Comparison of ENCODE assay signal across 24 cellular contexts in the genomic region with DNA sequence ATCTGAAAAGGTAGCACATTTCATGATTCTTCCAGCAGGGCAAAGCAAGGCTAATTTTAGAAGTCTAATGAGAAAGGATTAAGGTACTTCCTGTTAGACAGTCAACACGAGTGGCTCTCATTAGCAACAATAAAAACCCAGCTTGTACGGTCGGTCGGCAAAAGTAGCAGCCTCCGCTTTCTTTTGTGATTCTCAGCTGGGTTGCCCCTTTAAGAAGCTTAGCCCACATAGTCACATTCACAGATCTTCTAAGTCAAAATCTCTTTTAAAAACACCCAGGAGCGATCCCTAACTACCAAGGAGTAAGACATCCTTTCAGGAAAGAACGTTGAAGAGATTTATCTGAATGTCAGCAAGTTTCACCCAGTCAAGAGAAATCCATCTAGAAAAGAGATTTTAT.
A peak's percentile ranks its signal among the peaks of the same experiment; 100 is the strongest.
DNase-seq lines count a peak whose midpoint lies in the region; ATAC-seq and TF ChIP-seq lines count a peak whose summit lies in the region.
"Had no signal": no experiment of that assay in that cellular context is flagged by ENCODE, and none has a peak within 500 bp of the region (broad histone marks: within the 10 kb centered on the region; RNA-seq: fewer than 3 reads in every experiment).

No MANE protein-coding gene starts in this region.

- H2BK120ac ChIP-seq in mesendoderm (ENCODE audit: low read depth, low read length) = no peak overlapping the region

- no peaks in the 10 kb centered on the region for H3K27me3 ChIP-seq in GM23338 (ENCODE audit: insufficient read depth)
- H3K27me3 ChIP-seq in HUES6 (ENCODE audit: control insufficient read depth, insufficient read depth, low read length) = no peaks in the 10 kb centered on the region
- no peaks in the 10 kb centered on the region for H3K27me3 ChIP-seq in mesendoderm (ENCODE audit: insufficient read depth, low read length, poor library complexity)
- H3K27me3 ChIP-seq: brain microvascular endothelial cell, neutrophil had no signal

- peak; percentile 17 for ATAC-seq in GM23338
- ATAC-seq: activated T-cell treated with anti-CD3 and anti-CD28 coated beads, Interleukin-2, amount 50 U/mL, for 72 hours; HCT116; left colon had no signal

- H3K56ac ChIP-seq in mesendoderm (ENCODE audit: low read length) = peak overlapping the region; percentile 17

- peak overlapping the region; percentile 82 for H4K5ac ChIP-seq in mesendoderm (ENCODE audit: low read length)

- no peaks in the 10 kb centered on the region for H3K9me2 ChIP-seq in GM23338 (ENCODE audit: insufficient read depth)
- H3K9me2 ChIP-seq: SK-N-SH had no signal

- no peaks in the 10 kb centered on the region for H3K79me2 ChIP-seq in GM23338 (replicated peaks; ENCODE audit: insufficient read depth)
- no peaks in the 10 kb centered on the region for H3K79me2 ChIP-seq in mesendoderm (ENCODE audit: control insufficient read depth, insufficient read depth, low read length)

- H3F3A ChIP-seq in GM23338 (replicated peaks; ENCODE audit: low read depth) = no peaks in the 10 kb centered on the region

- no peak overlapping the region; the same call in 2 of the 3 replicates for H3K4me3 Mint-ChIP-seq in GM23338
- H3K4me3 Mint-ChIP-seq: activated CD4-positive, alpha-beta T cell treated with anti-CD3 and anti-CD28 coated beads, Interleukin-2, amount 10 ng/mL, durations not matched to agents 24 days and 14 days; activated T-cell treated with anti-CD3 and anti-CD28 coated beads, Interleukin-2, amount 50 U/mL, for 72 hours; CD14-positive monocyte; T-helper 1 cell treated with Interleukin-12 subunit alpha and Interleukin-12 subunit beta and Interleukin-4 antibody, amounts not matched to agents 30 μg/mL and 1 μg/mL, for 36 hours had no signal

- no peaks in the 10 kb centered on the region for H4K20me1 ChIP-seq in GM23338 (replicated peaks; ENCODE audit: insufficient read depth)

- no peak overlapping the region for H2AK5ac ChIP-seq in mesendoderm (ENCODE audit: low read length)

- H3K9me3 ChIP-seq in HUES6 (ENCODE audit: control insufficient read depth, insufficient read depth, low read depth, low read length) (no peaks in the 10 kb centered on the region), SK-N-MC (ENCODE audit: low read depth, low read length) (no peaks in the 10 kb centered on the region)
- H3K9me3 ChIP-seq: neutrophil, prostate gland, SK-N-SH had no signal

- DNase-seq in GM23338 (ENCODE audit: low spot score) (peak; percentile 29), SK-N-MC (ENCODE audit: low read depth, low spot score) (no peak), mesendoderm (peak; percentile 34), NCI-H2227 treated with DMSO at 0.1 percent for 48 hours (lab: John Stamatoyannopoulos, UW) (no peak), UCSD-AML1 (lab: John Stamatoyannopoulos, UW; ENCODE audit: unreplicated experiment) (no peak), NK-92 (lab: John Stamatoyannopoulos, UW; ENCODE audit: unreplicated experiment) (no peak)
- DNase-seq: activated CD4-positive, alpha-beta T cell treated with anti-CD3 and anti-CD28 coated beads, Interleukin-2, amount 10 ng/mL, durations not matched to agents 24 days and 14 days; activated naive CD4-positive, alpha-beta T cell treated with Interleukin-2 at 50 U/mL for 16 hours; activated T-cell treated with anti-CD3 and anti-CD28 coated beads, Interleukin-2, amount 50 U/mL, for 72 hours; brain microvascular endothelial cell; Calu3; left colon; NCI-H1694 treated with DMSO at 0.1 percent for 48 hours; NCI-H226; SK-N-SH; stimulated activated naive CD4-positive, alpha-beta T cell treated with Interleukin-2 at 50 U/mL for 16 hours had no signal

- H3K9ac ChIP-seq in HUES6 (ENCODE audit: low read length) (no peak overlapping the region), SK-N-MC (ENCODE audit: insufficient read length) (no peak overlapping the region), mesendoderm (ENCODE audit: low read length) (no peak overlapping the region)
- H3K9ac ChIP-seq: KMS-11, SK-N-SH had no signal

- H3K4ac ChIP-seq in mesendoderm (ENCODE audit: low read depth, low read length) = no peak overlapping the region

- peak overlapping the region; percentile 2; the same call in 1 of the 2 replicates for H3K4me2 ChIP-seq in GM23338
- no peak overlapping the region for H3K4me2 ChIP-seq in mesendoderm (ENCODE audit: low read length)
- H3K4me2 ChIP-seq: KMS-11, SK-N-SH had no signal

- TF ChIP-seq CTCF in GM23338 (conservative IDR thresholded peaks at IDR 0.05; ENCODE audit: low read depth in 2 of 2) = no peak

- H3K18ac ChIP-seq in mesendoderm (ENCODE audit: low read length) = no peak overlapping the region

- no peak overlapping the region for H4K8ac ChIP-seq in mesendoderm (ENCODE audit: low read depth, low read length)

- H2AFZ ChIP-seq in GM23338 = no peak overlapping the region

- no CpG with 5 or more reads among the region's 7 CpGs for WGBS in mesendoderm (ENCODE audit: extremely low coverage, insufficient coverage, low lambda C conversion rate)

- H2BK5ac ChIP-seq in mesendoderm (ENCODE audit: low read length) = peak overlapping the region; percentile 27

- peaks cover 2% of the 10 kb centered on the region for H3K27me3 Mint-ChIP-seq in GM23338 (ENCODE audit: insufficient read depth, low read depth, poor library complexity)
- H3K27me3 Mint-ChIP-seq: activated CD4-positive, alpha-beta T cell treated with anti-CD3 and anti-CD28 coated beads, Interleukin-2, amount 10 ng/mL, durations not matched to agents 24 days and 14 days had no signal

- no peaks in the 10 kb centered on the region for H3K36me3 Mint-ChIP-seq in GM23338 (ENCODE audit: low read depth)
- H3K36me3 Mint-ChIP-seq: CD14-positive monocyte had no signal

- H3K27ac ChIP-seq in GM23338 (ENCODE audit: low read depth) (peak overlapping the region; percentile 75), HUES6 (ENCODE audit: low read depth, low read length) (peak overlapping the region; percentile 63; the same call in 1 of the 2 replicates), SK-N-MC (no peak overlapping the region), mesendoderm (ENCODE audit: low read depth, low read length) (no peak overlapping the region)
- H3K27ac ChIP-seq: brain microvascular endothelial cell, KMS-11, neutrophil, prostate gland, RWPE1 had no signal

- H3K4me1 ChIP-seq in GM23338 (ENCODE audit: insufficient read depth) (peaks cover 41% of the 10 kb centered on the region), HUES6 (ENCODE audit: control insufficient read depth, insufficient read depth, low read length) (peaks cover 36% of the 10 kb centered on the region), mesendoderm (ENCODE audit: control insufficient read depth, low read depth, low read length) (peaks cover 11% of the 10 kb centered on the region)
- H3K4me1 ChIP-seq: prostate gland had no signal

- H3K4me3 ChIP-seq in GM23338 = no peak overlapping the region
- H3K4me3 ChIP-seq in HUES6 (ENCODE audit: low read depth, low read length) = no peak overlapping the region
- peak overlapping the region; percentile 61 for H3K4me3 ChIP-seq in SK-N-MC
- H3K4me3 ChIP-seq in mesendoderm (ENCODE audit: low read length) = no peak overlapping the region
- H3K4me3 ChIP-seq: prostate gland had no signal

- peak overlapping the region; percentile 30 for H3K23ac ChIP-seq in mesendoderm (ENCODE audit: low read length)

- H3K36me3 ChIP-seq in GM23338 (ENCODE audit: insufficient read depth) (no peaks in the 10 kb centered on the region), HUES6 (ENCODE audit: control insufficient read depth, insufficient read depth, low read length) (no peaks in the 10 kb centered on the region), SK-N-MC (ENCODE audit: insufficient read depth, low read length) (no peaks in the 10 kb centered on the region), mesendoderm (ENCODE audit: control insufficient read depth, insufficient read depth, low read length) (no peaks in the 10 kb centered on the region)
- H3K36me3 ChIP-seq: brain microvascular endothelial cell, neutrophil, prostate gland had no signal

- H2BK15ac ChIP-seq in mesendoderm (replicated peaks; ENCODE audit: low read depth) = no peak overlapping the region

- H3K79me1 ChIP-seq in mesendoderm (ENCODE audit: low read length) = no peaks in the 10 kb centered on the region

- H3K27ac Mint-ChIP-seq in GM23338 = no peak overlapping the region; the same call in 1 of the 2 replicates
- H3K27ac Mint-ChIP-seq: activated CD4-positive, alpha-beta T cell treated with anti-CD3 and anti-CD28 coated beads, Interleukin-2, amount 10 ng/mL, durations not matched to agents 24 days and 14 days; activated T-cell treated with anti-CD3 and anti-CD28 coated beads, Interleukin-2, amount 50 U/mL, for 72 hours; CD14-positive monocyte; T-helper 1 cell treated with Interleukin-12 subunit alpha and Interleukin-12 subunit beta and Interleukin-4 antibody, amounts not matched to agents 30 μg/mL and 1 μg/mL, for 36 hours had no signal

- no peaks in the 10 kb centered on the region for H3K9me3 Mint-ChIP-seq in GM23338
- H3K9me3 Mint-ChIP-seq: activated CD4-positive, alpha-beta T cell treated with anti-CD3 and anti-CD28 coated beads, Interleukin-2, amount 10 ng/mL, durations not matched to agents 24 days and 14 days; activated T-cell treated with anti-CD3 and anti-CD28 coated beads, Interleukin-2, amount 50 U/mL, for 72 hours; T-helper 1 cell treated with Interleukin-12 subunit alpha and Interleukin-12 subunit beta and Interleukin-4 antibody, amounts not matched to agents 30 μg/mL and 1 μg/mL, for 36 hours had no signal

- peaks cover 43% of the 10 kb centered on the region for H3K4me1 Mint-ChIP-seq in GM23338
- H3K4me1 Mint-ChIP-seq: activated CD4-positive, alpha-beta T cell treated with anti-CD3 and anti-CD28 coated beads, Interleukin-2, amount 10 ng/mL, durations not matched to agents 24 days and 14 days; CD14-positive monocyte had no signal

TF ChIP-seq in GM23338, 12 proteins besides CTCF, POLR2A, EP300 and RAD21:
- TF ChIP-seq ZNF331 (CRISPR knock-in tag; IDR thresholded peaks at IDR 0.05; ENCODE audit: low read depth) = no peak
- peak; percentile 33; the same call in 1 of the 2 replicates for TF ChIP-seq NANOG (IDR thresholded peaks at IDR 0.05; ENCODE audit: borderline replicate concordance)
TF ChIP-seq in GM23338: peak in this region for 1.

Comparison
In these comparisons a context has a peak if more than half of its experiments do, and no peak if none do; other contexts are left out.
1. DNase-seq: peak in GM23338 (single experiment) and mesendoderm (single experiment); none in SK-N-MC (single experiment), NCI-H2227 treated with DMSO at 0.1 percent for 48 hours (single experiment), UCSD-AML1 (single experiment) and NK-92 (single experiment).
2. H3K27ac ChIP-seq: peak in GM23338 (single experiment) and HUES6 (single experiment); none in SK-N-MC (single experiment) and mesendoderm (single experiment).